In genomic region chr4:168569066-168569908, GRCh38 we compare ENCODE assay signal across 9 cellular contexts.
DNase-seq lines count a peak whose midpoint lies in the region; ATAC-seq and TF ChIP-seq lines count a peak whose summit lies in the region.
"Had no signal": no experiment of that assay in that cellular context is flagged by ENCODE, and none has a peak within 500 bp of the region (broad histone marks: within the 10 kb centered on the region; RNA-seq: fewer than 3 reads in every experiment).

No MANE protein-coding gene starts in this region.

- TSS peak; percentile 72 for BruUV-seq in HCT116 (replicated peaks; lab: Mats Ljungman, UMichigan)

- no peak overlapping the region for H2AFZ ChIP-seq in HCT116 (ENCODE audit: low read depth, low read length, poor library complexity, severe bottlenecking)

- no peaks in the 10 kb centered on the region for H3K9me3 Mint-ChIP-seq in endodermal cell

- no peaks in the 10 kb centered on the region; a peak in 1 of 4 replicates for H3K36me3 ChIP-seq in HCT116 (ENCODE audit: control insufficient read depth in 1 of 2, insufficient read depth in 2 of 2, low read length in 2 of 2)
- no peaks in the 10 kb centered on the region for H3K36me3 ChIP-seq in endodermal cell (ENCODE audit: control insufficient read depth, insufficient read depth, low read length)
- no peaks in the 10 kb centered on the region for H3K36me3 ChIP-seq in sigmoid colon

- H3K4me1 Mint-ChIP-seq in endodermal cell: peaks cover 33% of the 10 kb centered on the region

- DNase-seq in HCT116 (ENCODE audit: low read depth, low spot score) (peak; percentile 95), NCI-H524 treated with DMSO at 0.1 percent for 48 hours (lab: John Stamatoyannopoulos, UW) (peak; percentile 36), endodermal cell (peak; percentile 67), sigmoid colon (no peak)
- DNase-seq: amniotic stem cell; NK-92 treated with Interleukin-12 subunit alpha and Interleukin-12 subunit beta, amount 100 ng/mL, for 24 hours had no signal

- H3K36me3 Mint-ChIP-seq in endodermal cell (ENCODE audit: low read depth): no peaks in the 10 kb centered on the region

- H3K4me3 Mint-ChIP-seq in endodermal cell: no peak overlapping the region

- CTCF ChIA-PET in HCT116 (lab: Charles Lee): no interaction called here

- no peaks in the 10 kb centered on the region for H4K20me1 ChIP-seq in HCT116 (ENCODE audit: insufficient read depth)

- H3K27ac Mint-ChIP-seq in endodermal cell: no peak overlapping the region

- H3K4me3 ChIP-seq in HCT116 (replicated peaks in 1 of 2; ENCODE audit: low read depth in 1 of 2, low read length in 2 of 2): peak overlapping the region; percentile 52 to 61
- H3K4me3 ChIP-seq in endodermal cell (ENCODE audit: low read length): peak overlapping the region; percentile 49
- H3K4me3 ChIP-seq in sigmoid colon: peak overlapping the region in 2 of 4 donors; percentile 19 to 23

- peak overlapping the region; percentile 72 for H3K9ac ChIP-seq in HCT116 (ENCODE audit: low read length)
- H3K9ac ChIP-seq in endodermal cell (ENCODE audit: extremely low read depth, low read length, poor library complexity, severe bottlenecking): no peak overlapping the region

- TF ChIP-seq POLR2A in HCT116 (IDR thresholded peaks at IDR 0.05; ENCODE audit: borderline replicate concordance, extremely low read depth, insufficient read depth, insufficient read length) (peak; percentile 35), sigmoid colon (IDR thresholded peaks at IDR 0.05) (no peak)

- TF ChIP-seq CTCF in HCT116 (IDR thresholded peaks at IDR 0.05 in 2 of 3, conservative IDR thresholded peaks at IDR 0.05 in 1 of 3; ENCODE audit: borderline replicate concordance in 1 of 3, insufficient read depth in 1 of 3, low read depth in 2 of 3, low read length in 2 of 3) (no peak), endodermal cell (conservative IDR thresholded peaks at IDR 0.05) (no peak), sigmoid colon (IDR thresholded peaks at IDR 0.05) (no peak)

- POLR2A ChIA-PET in HCT116 (lab: Charles Lee): interaction anchor here (0.7 to 1.0 kb wide), 4 partner anchors 9 to 82 kb away, joined by 3 to 4 read pairs (median 3); no protein-coding TSS in a partner anchor

- no peaks in the 10 kb centered on the region for H3K27me3 Mint-ChIP-seq in endodermal cell (ENCODE audit: insufficient read depth)

- TF ChIP-seq EP300 in sigmoid colon (IDR thresholded peaks at IDR 0.05): no peak

- ATAC-seq in HCT116 (peak; percentile 91), GM21447 (IDR thresholded peaks at IDR 0.05; ENCODE audit: unreplicated experiment) (no peak), HG03457 (IDR thresholded peaks at IDR 0.05; ENCODE audit: unreplicated experiment) (no peak), GM18868 (IDR thresholded peaks at IDR 0.05; ENCODE audit: unreplicated experiment) (no peak)

- H3K4me2 ChIP-seq in HCT116 (ENCODE audit: low read length): peak overlapping the region; percentile 83

- no peaks in the 10 kb centered on the region for H3K9me2 ChIP-seq in HCT116 (ENCODE audit: insufficient read depth)

- no peak for TF ChIP-seq RAD21 in HCT116 (IDR thresholded peaks at IDR 0.05; ENCODE audit: low read depth)

- peaks cover 34% of the 10 kb centered on the region for H3K79me2 ChIP-seq in HCT116 (ENCODE audit: insufficient read depth, low read length)

- H3K9me3 ChIP-seq in HCT116 (ENCODE audit: control insufficient read depth in 1 of 2, insufficient read depth in 1 of 2, low read depth in 1 of 2, low read length in 2 of 2) (no peaks in the 10 kb centered on the region), endodermal cell (ENCODE audit: control insufficient read depth, low read length) (no peaks in the 10 kb centered on the region), sigmoid colon (no peaks in the 10 kb centered on the region)

- RAD21 ChIA-PET in HCT116 (lab: Charles Lee; ENCODE audit: low non-redundant PET in 1 of 2, low total read pairs in 2 of 2, uncharacterized antibody in 2 of 2, unreplicated experiment in 2 of 2): no interaction called here

- intact Hi-C loops in HCT116 (cut with micrococcal nuclease) (no loop called here), sigmoid colon (cut with DNase I) (no loop called here)

- H3K4me1 ChIP-seq in HCT116 (ENCODE audit: control insufficient read depth in 1 of 2, insufficient read depth in 2 of 2, low read length in 2 of 2) (peaks cover 71 to 85% of the 10 kb centered on the region in 2 experiments), endodermal cell (ENCODE audit: control insufficient read depth, insufficient read depth, low read length) (peaks cover 10% of the 10 kb centered on the region), sigmoid colon (peaks cover 0 to 24% (median 17%) of the 10 kb centered on the region in 4 donors)

- 85 to 100% methylated on average over 2 to 8 of the region's 8 CpGs for WGBS in endodermal cell (ENCODE audit: insufficient coverage in 1 of 2, insufficient read length in 1 of 2), 2 experiments
- WGBS in sigmoid colon, 2 donors: 7 to 48% methylated on average over 8 of the region's 8 CpGs

- H3K27me3 ChIP-seq in HCT116 (ENCODE audit: insufficient read depth, low read length) (no peaks in the 10 kb centered on the region), endodermal cell (ENCODE audit: control insufficient read depth, insufficient read depth, low read length, poor library complexity, severe bottlenecking) (no peaks in the 10 kb centered on the region), sigmoid colon (no peaks in the 10 kb centered on the region)

- H3K27ac ChIP-seq in HCT116 (ENCODE audit: low read depth, low read length) (peak overlapping the region; percentile 97), endodermal cell (ENCODE audit: low read depth, low read length) (no peak overlapping the region), sigmoid colon (peak overlapping the region in 3 of 4 donors; percentile 42 to 64 (median 63))

TF ChIP-seq in HCT116, 20 proteins besides CTCF, POLR2A, EP300 and RAD21 (continues in another document):
- no peak for TF ChIP-seq ATF3 (IDR thresholded peaks at IDR 0.05)
- peak; percentile 84 for TF ChIP-seq POLR2AphosphoS5 (IDR thresholded peaks at IDR 0.05; ENCODE audit: low read depth, low read length)
- no peak for TF ChIP-seq ELF1 (IDR thresholded peaks at IDR 0.05; ENCODE audit: borderline replicate concordance, low read depth)
- TF ChIP-seq EZH2 (IDR thresholded peaks at IDR 0.05): no peak
- no peak for TF ChIP-seq TCF7L2 (IDR thresholded peaks at IDR 0.05; ENCODE audit: borderline replicate concordance, extremely low read depth, insufficient read depth, insufficient read length)
- peak; percentile 41; the same call in 1 of the 2 replicates for TF ChIP-seq JUND (IDR thresholded peaks at IDR 0.05)
- no peak for TF ChIP-seq ZNF274 (IDR thresholded peaks at IDR 0.05; ENCODE audit: low read depth, low read length)
- peak; percentile 41; the same call in 1 of the 2 replicates for TF ChIP-seq SRF (IDR thresholded peaks at IDR 0.05; ENCODE audit: low read depth)
- TF ChIP-seq ZBTB33 (IDR thresholded peaks at IDR 0.05; ENCODE audit: extremely low read depth, insufficient replicate concordance, low read length): no peak
- TF ChIP-seq EGR1 (IDR thresholded peaks at IDR 0.05; ENCODE audit: low read depth): no peak
- peak; percentile 71 for TF ChIP-seq SP1 (IDR thresholded peaks at IDR 0.05; ENCODE audit: low read depth)
- TF ChIP-seq SIN3A (IDR thresholded peaks at IDR 0.05; ENCODE audit: low read depth): peak; percentile 67; the same call in 1 of the 2 replicates
- peak; percentile 49; the same call in 1 of the 2 replicates for TF ChIP-seq CEBPB (IDR thresholded peaks at IDR 0.05; ENCODE audit: low read depth)
- TF ChIP-seq YY1 (IDR thresholded peaks at IDR 0.05; ENCODE audit: extremely low read depth, insufficient replicate concordance, low read depth, low read length): peak; percentile 18
- no peak for TF ChIP-seq EZH2phosphoT487 (IDR thresholded peaks at IDR 0.05; ENCODE audit: borderline replicate concordance)
